ENCODE assay signal across 1 cellular context in the genomic region with DNA sequence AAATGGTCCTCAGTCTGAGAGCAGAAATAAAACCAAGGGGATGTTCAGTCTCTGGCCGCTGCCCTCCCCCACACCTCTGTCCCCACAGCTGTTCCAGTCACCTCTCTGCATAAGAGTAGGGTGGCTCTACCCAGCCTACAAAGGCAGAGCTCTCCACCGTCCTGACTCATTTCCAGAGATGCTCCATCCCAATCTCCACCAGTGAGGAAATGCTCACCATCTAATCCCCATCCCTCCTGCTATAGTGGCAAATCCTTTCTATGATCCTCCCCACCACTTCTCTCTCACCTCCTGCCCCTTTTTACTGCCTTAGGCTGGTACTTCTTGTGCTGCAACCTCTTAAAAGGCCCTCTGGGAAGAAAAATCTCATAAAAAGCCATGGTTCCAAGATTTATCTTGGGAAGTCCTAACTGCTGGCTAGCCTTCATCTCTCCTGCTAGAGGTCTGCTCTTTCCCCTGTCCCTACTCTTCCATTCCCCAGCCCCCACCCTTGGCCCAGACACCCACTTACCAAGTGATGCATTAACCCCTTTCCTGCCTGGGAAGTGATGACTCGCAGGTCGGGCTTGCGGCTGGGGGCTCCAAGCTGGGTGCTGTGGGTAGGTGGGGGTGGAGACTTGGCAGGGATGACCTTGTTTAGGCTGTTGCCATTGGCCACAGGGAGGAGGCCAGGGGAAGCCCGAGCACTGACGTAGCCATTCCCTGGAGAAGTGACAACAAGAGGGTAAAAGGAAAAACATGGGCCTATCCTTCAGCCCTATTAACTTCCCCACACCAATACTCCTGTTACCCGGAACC.
TF ChIP-seq lines count a peak whose summit lies in the region.

No MANE protein-coding gene starts in this region.

TF ChIP-seq in WTC11, 78 proteins besides CTCF, POLR2A, EP300 and RAD21 (continued from another document):
- TF ChIP-seq, protein P1, sequence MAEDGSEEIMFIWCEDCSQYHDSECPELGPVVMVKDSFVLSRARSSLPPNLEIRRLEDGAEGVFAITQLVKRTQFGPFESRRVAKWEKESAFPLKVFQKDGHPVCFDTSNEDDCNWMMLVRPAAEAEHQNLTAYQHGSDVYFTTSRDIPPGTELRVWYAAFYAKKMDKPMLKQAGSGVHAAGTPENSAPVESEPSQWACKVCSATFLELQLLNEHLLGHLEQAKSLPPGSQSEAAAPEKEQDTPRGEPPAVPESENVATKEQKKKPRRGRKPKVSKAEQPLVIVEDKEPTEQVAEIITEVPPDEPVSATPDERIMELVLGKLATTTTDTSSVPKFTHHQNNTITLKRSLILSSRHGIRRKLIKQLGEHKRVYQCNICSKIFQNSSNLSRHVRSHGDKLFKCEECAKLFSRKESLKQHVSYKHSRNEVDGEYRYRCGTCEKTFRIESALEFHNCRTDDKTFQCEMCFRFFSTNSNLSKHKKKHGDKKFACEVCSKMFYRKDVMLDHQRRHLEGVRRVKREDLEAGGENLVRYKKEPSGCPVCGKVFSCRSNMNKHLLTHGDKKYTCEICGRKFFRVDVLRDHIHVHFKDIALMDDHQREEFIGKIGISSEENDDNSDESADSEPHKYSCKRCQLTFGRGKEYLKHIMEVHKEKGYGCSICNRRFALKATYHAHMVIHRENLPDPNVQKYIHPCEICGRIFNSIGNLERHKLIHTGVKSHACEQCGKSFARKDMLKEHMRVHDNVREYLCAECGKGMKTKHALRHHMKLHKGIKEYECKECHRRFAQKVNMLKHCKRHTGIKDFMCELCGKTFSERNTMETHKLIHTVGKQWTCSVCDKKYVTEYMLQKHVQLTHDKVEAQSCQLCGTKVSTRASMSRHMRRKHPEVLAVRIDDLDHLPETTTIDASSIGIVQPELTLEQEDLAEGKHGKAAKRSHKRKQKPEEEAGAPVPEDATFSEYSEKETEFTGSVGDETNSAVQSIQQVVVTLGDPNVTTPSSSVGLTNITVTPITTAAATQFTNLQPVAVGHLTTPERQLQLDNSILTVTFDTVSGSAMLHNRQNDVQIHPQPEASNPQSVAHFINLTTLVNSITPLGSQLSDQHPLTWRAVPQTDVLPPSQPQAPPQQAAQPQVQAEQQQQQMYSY (CRISPR knock-in tag; IDR thresholded peaks at IDR 0.05): 0 out of 2 replicates have a peak, but pooled peaks have one; percentile 35
- TF ChIP-seq ZNF138 (CRISPR knock-in tag; conservative IDR thresholded peaks at IDR 0.05): no peak
TF ChIP-seq in WTC11: peak in this region for 1.
